Comparison of ENCODE assay signal across 29 cellular contexts in the genomic region with DNA sequence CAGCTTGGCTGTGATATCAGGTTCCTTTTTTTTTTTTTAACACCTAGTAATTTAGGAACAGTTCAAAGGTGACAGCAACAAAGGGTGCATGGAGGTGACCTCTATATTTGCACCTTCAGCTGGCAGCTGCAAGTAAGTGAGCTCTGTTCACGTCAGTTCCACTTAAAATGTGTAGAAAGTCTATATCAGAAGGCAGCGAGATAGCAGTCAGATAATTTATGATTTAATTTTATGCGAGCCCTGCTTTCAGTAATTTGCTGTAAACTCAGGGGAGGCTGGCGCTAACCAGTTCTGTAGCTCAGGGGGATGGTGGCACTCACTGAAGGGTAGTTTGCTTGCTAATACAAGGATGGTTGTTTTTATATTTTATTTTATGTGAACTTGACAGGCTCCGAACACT.
DNase-seq lines count a peak whose midpoint lies in the region; ATAC-seq and TF ChIP-seq lines count a peak whose summit lies in the region.
"Had no signal": no experiment of that assay in that cellular context is flagged by ENCODE, and none has a peak within 500 bp of the region (broad histone marks: within the 10 kb centered on the region; RNA-seq: fewer than 3 reads in every experiment).

No MANE protein-coding gene starts in this region.

- no peaks in the 10 kb centered on the region for H3K36me3 Mint-ChIP-seq in GM23338 (ENCODE audit: low read depth)
- no peaks in the 10 kb centered on the region for H3K36me3 Mint-ChIP-seq in nephron progenitor cell (ENCODE audit: low read depth)
- H3K36me3 Mint-ChIP-seq: CD8-positive, alpha-beta T cell; IgD-negative memory B cell had no signal

- H4K20me1 ChIP-seq in GM23338 (replicated peaks; ENCODE audit: insufficient read depth), result no peaks in the 10 kb centered on the region

- no peaks in the 10 kb centered on the region for H3K79me2 ChIP-seq in GM23338 (replicated peaks; ENCODE audit: insufficient read depth)

- no peaks in the 10 kb centered on the region for H3K27me3 Mint-ChIP-seq in GM23338 (ENCODE audit: insufficient read depth, low read depth, poor library complexity)
- peaks cover 3% of the 10 kb centered on the region for H3K27me3 Mint-ChIP-seq in nephron progenitor cell (ENCODE audit: low read depth, poor library complexity)
- H3K27me3 Mint-ChIP-seq: IgD-negative memory B cell had no signal

- TF ChIP-seq CTCF in GM23338 (conservative IDR thresholded peaks at IDR 0.05; ENCODE audit: low read depth in 2 of 2) (no peak), nephron progenitor cell (IDR thresholded peaks at IDR 0.05) (no peak)

- H2AFZ ChIP-seq in GM23338, result no peak overlapping the region

- H3K4me3 Mint-ChIP-seq in GM23338, result no peak overlapping the region
- no peak overlapping the region for H3K4me3 Mint-ChIP-seq in nephron progenitor cell
- H3K4me3 Mint-ChIP-seq: CD8-positive, alpha-beta T cell; IgD-negative memory B cell had no signal

- H3K4me2 ChIP-seq in GM23338, result no peak overlapping the region

- H3K27ac ChIP-seq in GM23338 (ENCODE audit: low read depth), result peak overlapping the region; percentile 22; the same call in 1 of the 2 replicates
- H3K27ac ChIP-seq: HL-60, RWPE1, SK-N-MC had no signal

- DNase-seq in GM23338 (ENCODE audit: low spot score) (no peak), NCI-H146 (lab: John Stamatoyannopoulos, UW) (peak; percentile 79), nephron progenitor cell (peak; percentile 3), NCI-H1105 (lab: John Stamatoyannopoulos, UW) (no peak), NCI-H1694 (lab: John Stamatoyannopoulos, UW) (no peak)
- DNase-seq: C1 segment of cervical spinal cord; Caco-2; CD8-positive, alpha-beta T cell; DMS 273 treated with DMSO at 0.1 percent for 48 hours; DMS79; EL; GDM1; GOT3; NCI-H1048; NCI-H1436 treated with DMSO at 0.1 percent for 48 hours; NCI-H2029 treated with DMSO at 0.1 percent for 48 hours; NCI-H2171; NCI-H524; SHP77; T-helper 2 cell had no signal

- H3K4me1 Mint-ChIP-seq in GM23338 (peaks cover 41% of the 10 kb centered on the region), nephron progenitor cell (peaks cover 23% of the 10 kb centered on the region)
- H3K4me1 Mint-ChIP-seq: IgD-negative memory B cell had no signal

- H3K36me3 ChIP-seq in GM23338 (ENCODE audit: insufficient read depth), result no peaks in the 10 kb centered on the region

- no peak overlapping the region for H3K4me3 ChIP-seq in GM23338
- H3K4me3 ChIP-seq: GM12878, SK-N-MC had no signal

- H3K27me3 ChIP-seq in GM23338 (ENCODE audit: insufficient read depth), result no peaks in the 10 kb centered on the region

- ATAC-seq in GM23338 (no peak), SK-N-SH treated with all-trans-retinoic acid at 6 μM for 48 hours (no peak), HG03108 (IDR thresholded peaks at IDR 0.05; ENCODE audit: unreplicated experiment) (no peak)
- ATAC-seq: CD8-positive, alpha-beta T cell; GM12878; HCT116; Panc1 had no signal

- H3F3A ChIP-seq in GM23338 (replicated peaks; ENCODE audit: low read depth), result no peaks in the 10 kb centered on the region

- H3K9me3 Mint-ChIP-seq in GM23338 (no peaks in the 10 kb centered on the region), nephron progenitor cell (no peaks in the 10 kb centered on the region)
- H3K9me3 Mint-ChIP-seq: CD8-positive, alpha-beta T cell; IgD-negative memory B cell had no signal

- H3K27ac Mint-ChIP-seq in GM23338, result peak overlapping the region; percentile 26
- H3K27ac Mint-ChIP-seq in nephron progenitor cell, result no peak overlapping the region
- H3K27ac Mint-ChIP-seq: CD8-positive, alpha-beta T cell; IgD-negative memory B cell had no signal

- H3K4me1 ChIP-seq in GM23338 (ENCODE audit: insufficient read depth), result peaks cover 43% of the 10 kb centered on the region
- H3K4me1 ChIP-seq: Caco-2 had no signal

- no peaks in the 10 kb centered on the region for H3K9me2 ChIP-seq in GM23338 (ENCODE audit: insufficient read depth)

TF ChIP-seq in SK-N-SH treated with all-trans-retinoic acid at 6 μM for 48 hours, 23 proteins besides CTCF, POLR2A, EP300 and RAD21:
- TF ChIP-seq, protein P1, sequence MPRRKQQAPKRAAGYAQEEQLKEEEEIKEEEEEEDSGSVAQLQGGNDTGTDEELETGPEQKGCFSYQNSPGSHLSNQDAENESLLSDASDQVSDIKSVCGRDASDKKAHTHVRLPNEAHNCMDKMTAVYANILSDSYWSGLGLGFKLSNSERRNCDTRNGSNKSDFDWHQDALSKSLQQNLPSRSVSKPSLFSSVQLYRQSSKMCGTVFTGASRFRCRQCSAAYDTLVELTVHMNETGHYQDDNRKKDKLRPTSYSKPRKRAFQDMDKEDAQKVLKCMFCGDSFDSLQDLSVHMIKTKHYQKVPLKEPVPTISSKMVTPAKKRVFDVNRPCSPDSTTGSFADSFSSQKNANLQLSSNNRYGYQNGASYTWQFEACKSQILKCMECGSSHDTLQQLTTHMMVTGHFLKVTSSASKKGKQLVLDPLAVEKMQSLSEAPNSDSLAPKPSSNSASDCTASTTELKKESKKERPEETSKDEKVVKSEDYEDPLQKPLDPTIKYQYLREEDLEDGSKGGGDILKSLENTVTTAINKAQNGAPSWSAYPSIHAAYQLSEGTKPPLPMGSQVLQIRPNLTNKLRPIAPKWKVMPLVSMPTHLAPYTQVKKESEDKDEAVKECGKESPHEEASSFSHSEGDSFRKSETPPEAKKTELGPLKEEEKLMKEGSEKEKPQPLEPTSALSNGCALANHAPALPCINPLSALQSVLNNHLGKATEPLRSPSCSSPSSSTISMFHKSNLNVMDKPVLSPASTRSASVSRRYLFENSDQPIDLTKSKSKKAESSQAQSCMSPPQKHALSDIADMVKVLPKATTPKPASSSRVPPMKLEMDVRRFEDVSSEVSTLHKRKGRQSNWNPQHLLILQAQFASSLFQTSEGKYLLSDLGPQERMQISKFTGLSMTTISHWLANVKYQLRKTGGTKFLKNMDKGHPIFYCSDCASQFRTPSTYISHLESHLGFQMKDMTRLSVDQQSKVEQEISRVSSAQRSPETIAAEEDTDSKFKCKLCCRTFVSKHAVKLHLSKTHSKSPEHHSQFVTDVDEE (CRISPR knock-in tag; IDR thresholded peaks at IDR 0.05), result peak; percentile 71; the same call in 1 of the 2 replicates
- TF ChIP-seq, protein P2, sequence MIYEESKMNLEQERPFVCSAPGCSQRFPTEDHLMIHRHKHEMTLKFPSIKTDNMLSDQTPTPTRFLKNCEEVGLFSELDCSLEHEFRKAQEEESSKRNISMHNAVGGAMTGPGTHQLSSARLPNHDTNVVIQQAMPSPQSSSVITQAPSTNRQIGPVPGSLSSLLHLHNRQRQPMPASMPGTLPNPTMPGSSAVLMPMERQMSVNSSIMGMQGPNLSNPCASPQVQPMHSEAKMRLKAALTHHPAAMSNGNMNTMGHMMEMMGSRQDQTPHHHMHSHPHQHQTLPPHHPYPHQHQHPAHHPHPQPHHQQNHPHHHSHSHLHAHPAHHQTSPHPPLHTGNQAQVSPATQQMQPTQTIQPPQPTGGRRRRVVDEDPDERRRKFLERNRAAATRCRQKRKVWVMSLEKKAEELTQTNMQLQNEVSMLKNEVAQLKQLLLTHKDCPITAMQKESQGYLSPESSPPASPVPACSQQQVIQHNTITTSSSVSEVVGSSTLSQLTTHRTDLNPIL (CRISPR knock-in tag; IDR thresholded peaks at IDR 0.05; ENCODE audit: low read depth), result no peak
- TF ChIP-seq ARNTL (CRISPR knock-in tag; IDR thresholded peaks at IDR 0.05; ENCODE audit: borderline replicate concordance, low read depth) (no peak), ESRRG (CRISPR knock-in tag; IDR thresholded peaks at IDR 0.05) (no peak), CSDC2 (CRISPR knock-in tag; IDR thresholded peaks at IDR 0.05) (no peak), OSR1 (CRISPR knock-in tag; IDR thresholded peaks at IDR 0.05) (no peak), BACH2 (CRISPR knock-in tag; IDR thresholded peaks at IDR 0.05; ENCODE audit: borderline replicate concordance) (no peak), ZNF8 (CRISPR knock-in tag; IDR thresholded peaks at IDR 0.05) (no peak), TCF4 (CRISPR knock-in tag; IDR thresholded peaks at IDR 0.05; ENCODE audit: borderline replicate concordance) (no peak; the same call in 1 of the 2 replicates)

Comparison
In these comparisons a context has a peak if more than half of its experiments do, and no peak if none do; other contexts are left out.
1. DNase-seq: peak in NCI-H146 (single experiment) and nephron progenitor cell (single experiment); none in GM23338 (single experiment), NCI-H1105 (single experiment) and NCI-H1694 (single experiment).